ENCODE assay signal across 26 cellular contexts in genomic region chr10:12643279-12643678, GRCh38.
"Had no signal": no experiment of that assay in that cellular context is flagged by ENCODE, and none has a peak within 500 bp of the region (broad histone marks: within the 10 kb centered on the region; RNA-seq: fewer than 3 reads in every experiment).

No MANE protein-coding gene starts in this region.

- H3K4me1 ChIP-seq: adrenal gland, ascending aorta, left ventricle myocardium inferior, pancreas, tibial artery had no signal

- H3K4me3 ChIP-seq: adrenal gland, ascending aorta, left ventricle myocardium inferior, pancreas, tibial artery had no signal

- DNase-seq: activated CD4-positive, alpha-beta T cell treated with anti-CD3 and anti-CD28 coated beads, Interleukin-2, amount 10 ng/mL, durations not matched to agents 7 days and 5 days; activated CD4-positive, CD25-positive, alpha-beta regulatory T cell treated with anti-CD3 and anti-CD28 coated beads, Interleukin-2, amount 50 U/mL, for 72 hours; activated CD8-positive, alpha-beta memory T cell treated with anti-CD3 and anti-CD28 coated beads, Interleukin-2, amount 50 U/mL, for 4 hours; activated naive CD4-positive, alpha-beta T cell; activated T-cell treated with anti-CD3 and anti-CD28 coated beads, Interleukin-2, amount 50 U/mL, for 24 hours; adrenal gland; brain microvascular endothelial cell; caudate nucleus; effector CD4-positive, alpha-beta T cell; foreskin fibroblast; left ventricle myocardium inferior; pancreas; right cardiac atrium; stimulated activated CD4-positive, alpha-beta T cell treated with anti-CD3 and anti-CD28 coated beads, Interleukin-12 subunit alpha, Interleukin-12 subunit beta, amount 100 ng/mL, for 4 hours; stimulated activated CD4-positive, alpha-beta T cell treated with anti-CD3 and anti-CD28 coated beads, Interleukin-4, amount 100 ng/mL, for 4 hours; substantia nigra; tibial artery had no signal

- H3K27ac Mint-ChIP-seq: activated CD4-positive, alpha-beta T cell treated with anti-CD3 and anti-CD28 coated beads, Interleukin-2, amount 10 ng/mL, durations not matched to agents 7 days and 5 days; activated naive CD8-positive, alpha-beta T cell; activated T-cell treated with anti-CD3 and anti-CD28 coated beads, Interleukin-2, amount 50 U/mL, for 24 hours; dendritic cell treated with granulocyte-macrophage colony-stimulating factor and Interleukin-4, amounts not matched to agents 40 ng/mL and 50 ng/mL, for 4 days; T-helper 2 cell treated with Interferon-gamma antibody and Interleukin-4, amounts not matched to agents 5 μg/mL and 100 μg/mL, for 36 hours had no signal

- H3K27me3 ChIP-seq: adrenal gland, ascending aorta, brain microvascular endothelial cell, neutrophil, pancreas, tibial artery had no signal

- H3K27me3 Mint-ChIP-seq: activated CD4-positive, alpha-beta T cell treated with anti-CD3 and anti-CD28 coated beads, Interleukin-2, amount 10 ng/mL, durations not matched to agents 7 days and 5 days; activated naive CD8-positive, alpha-beta T cell; activated T-cell treated with anti-CD3 and anti-CD28 coated beads, Interleukin-2, amount 50 U/mL, for 24 hours; activated T-helper 17 cell treated with anti-CD3 and anti-CD28 coated beads, Interleukin-2, amount 50 U/mL, for 72 hours; dendritic cell treated with granulocyte-macrophage colony-stimulating factor and Interleukin-4, amounts not matched to agents 40 ng/mL and 50 ng/mL, for 4 days; natural killer cell treated with Interleukin-12 subunit alpha and Interleukin-12 subunit beta and Interleukin-15 and Interleukin-18, amount 100 ng/mL, for 72 hours; stimulated activated naive CD8-positive, alpha-beta T cell treated with anti-CD3 and anti-CD28 coated beads, Interleukin-15, Interleukin-2, amounts not matched to agents 100 ng/mL and 50 ng/mL, for 24 hours had no signal

- H3K27ac ChIP-seq: adrenal gland, ascending aorta, brain microvascular endothelial cell, left ventricle myocardium inferior, neutrophil, pancreas, tibial artery, VCaP had no signal

- H3K9me3 ChIP-seq: adrenal gland, ascending aorta, left ventricle myocardium inferior, neutrophil, pancreas, tibial artery had no signal

- H3K36me3 Mint-ChIP-seq: natural killer cell treated with Interleukin-12 subunit alpha and Interleukin-12 subunit beta and Interleukin-15 and Interleukin-18, amount 100 ng/mL, for 72 hours had no signal

- H3K36me3 ChIP-seq: adrenal gland, ascending aorta, brain microvascular endothelial cell, left ventricle myocardium inferior, neutrophil, pancreas, tibial artery had no signal

- ATAC-seq: natural killer cell treated with Interleukin-12 subunit alpha and Interleukin-12 subunit beta and Interleukin-15 and Interleukin-18, amount 100 ng/mL, for 72 hours; pancreas; right cardiac atrium had no signal

- H3K9me3 Mint-ChIP-seq: activated CD4-positive, alpha-beta T cell treated with anti-CD3 and anti-CD28 coated beads, Interleukin-2, amount 10 ng/mL, durations not matched to agents 7 days and 5 days; activated T-cell treated with anti-CD3 and anti-CD28 coated beads, Interleukin-2, amount 50 U/mL, for 24 hours; activated T-helper 17 cell treated with anti-CD3 and anti-CD28 coated beads, Interleukin-2, amount 50 U/mL, for 72 hours; dendritic cell treated with granulocyte-macrophage colony-stimulating factor and Interleukin-4, amounts not matched to agents 40 ng/mL and 50 ng/mL, for 4 days; natural killer cell treated with Interleukin-12 subunit alpha and Interleukin-12 subunit beta and Interleukin-15 and Interleukin-18, amount 100 ng/mL, for 72 hours; stimulated activated naive CD8-positive, alpha-beta T cell treated with anti-CD3 and anti-CD28 coated beads, Interleukin-15, Interleukin-2, amounts not matched to agents 100 ng/mL and 50 ng/mL, for 24 hours; T-helper 2 cell treated with Interferon-gamma antibody and Interleukin-4, amounts not matched to agents 5 μg/mL and 100 μg/mL, for 36 hours had no signal

- H3K4me3 Mint-ChIP-seq: activated CD4-positive, alpha-beta T cell treated with anti-CD3 and anti-CD28 coated beads, Interleukin-2, amount 10 ng/mL, durations not matched to agents 7 days and 5 days; activated naive CD8-positive, alpha-beta T cell; activated T-cell treated with anti-CD3 and anti-CD28 coated beads, Interleukin-2, amount 50 U/mL, for 24 hours; dendritic cell treated with granulocyte-macrophage colony-stimulating factor and Interleukin-4, amounts not matched to agents 40 ng/mL and 50 ng/mL, for 4 days; natural killer cell treated with Interleukin-12 subunit alpha and Interleukin-12 subunit beta and Interleukin-15 and Interleukin-18, amount 100 ng/mL, for 72 hours; stimulated activated naive CD8-positive, alpha-beta T cell treated with anti-CD3 and anti-CD28 coated beads, Interleukin-15, Interleukin-2, amounts not matched to agents 100 ng/mL and 50 ng/mL, for 24 hours; T-helper 2 cell treated with Interferon-gamma antibody and Interleukin-4, amounts not matched to agents 5 μg/mL and 100 μg/mL, for 36 hours had no signal
